In the genomic region with DNA sequence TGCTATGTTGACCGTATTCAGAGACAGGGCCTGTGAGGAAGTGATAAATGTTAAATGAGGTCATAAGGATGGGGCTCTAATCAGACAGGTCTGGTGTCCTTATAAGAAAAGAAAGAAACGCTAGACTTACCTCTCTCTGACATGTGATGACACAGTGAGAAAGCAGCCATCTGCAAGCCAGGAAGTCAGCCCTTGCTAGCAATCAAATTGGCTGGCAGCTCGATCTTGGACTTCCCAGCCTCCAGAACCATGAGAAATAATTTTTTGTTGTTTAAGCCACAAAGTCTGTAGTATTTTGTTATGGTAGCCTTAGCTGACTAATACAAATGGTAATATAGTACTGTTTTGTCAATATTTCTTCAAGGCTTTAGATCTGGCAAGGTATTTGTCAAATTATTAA, we compare ENCODE assay signal across 1 cellular context.
TF ChIP-seq lines count a peak whose summit lies in the region.

No MANE protein-coding gene starts in this region.

TF ChIP-seq in K562, 482 proteins besides CTCF, POLR2A, EP300 and RAD21 (continued from another document):
- TF ChIP-seq THRB (CRISPR knock-in tag; conservative IDR thresholded peaks at IDR 0.05) = no peak
- no peak for TF ChIP-seq SMARCA5 (IDR thresholded peaks at IDR 0.05)
- 0 out of 2 replicates have a peak, but pooled peaks have one; percentile 11 for TF ChIP-seq PKNOX1 (IDR thresholded peaks at IDR 0.05)
- TF ChIP-seq NFXL1 (CRISPR knock-in tag; IDR thresholded peaks at IDR 0.05) = no peak
- TF ChIP-seq PHF20 (IDR thresholded peaks at IDR 0.05; ENCODE audit: partially characterized antibody) = no peak
- TF ChIP-seq TSHZ1 (CRISPR knock-in tag; IDR thresholded peaks at IDR 0.05) = no peak
- TF ChIP-seq ZNF165 (CRISPR knock-in tag; IDR thresholded peaks at IDR 0.05; ENCODE audit: borderline replicate concordance) = no peak
- peak; percentile 21 to 54; a peak in 2 of 4 replicates for TF ChIP-seq TRIM24 (IDR thresholded peaks at IDR 0.05)
- TF ChIP-seq BRCA1 (IDR thresholded peaks at IDR 0.05) = no peak
- no peak for TF ChIP-seq BRCA1 (CRISPR knock-in tag; IDR thresholded peaks at IDR 0.05)
- TF ChIP-seq DDX20 (tag; IDR thresholded peaks at IDR 0.05; ENCODE audit: low read depth) = no peak
- TF ChIP-seq, protein P1, sequence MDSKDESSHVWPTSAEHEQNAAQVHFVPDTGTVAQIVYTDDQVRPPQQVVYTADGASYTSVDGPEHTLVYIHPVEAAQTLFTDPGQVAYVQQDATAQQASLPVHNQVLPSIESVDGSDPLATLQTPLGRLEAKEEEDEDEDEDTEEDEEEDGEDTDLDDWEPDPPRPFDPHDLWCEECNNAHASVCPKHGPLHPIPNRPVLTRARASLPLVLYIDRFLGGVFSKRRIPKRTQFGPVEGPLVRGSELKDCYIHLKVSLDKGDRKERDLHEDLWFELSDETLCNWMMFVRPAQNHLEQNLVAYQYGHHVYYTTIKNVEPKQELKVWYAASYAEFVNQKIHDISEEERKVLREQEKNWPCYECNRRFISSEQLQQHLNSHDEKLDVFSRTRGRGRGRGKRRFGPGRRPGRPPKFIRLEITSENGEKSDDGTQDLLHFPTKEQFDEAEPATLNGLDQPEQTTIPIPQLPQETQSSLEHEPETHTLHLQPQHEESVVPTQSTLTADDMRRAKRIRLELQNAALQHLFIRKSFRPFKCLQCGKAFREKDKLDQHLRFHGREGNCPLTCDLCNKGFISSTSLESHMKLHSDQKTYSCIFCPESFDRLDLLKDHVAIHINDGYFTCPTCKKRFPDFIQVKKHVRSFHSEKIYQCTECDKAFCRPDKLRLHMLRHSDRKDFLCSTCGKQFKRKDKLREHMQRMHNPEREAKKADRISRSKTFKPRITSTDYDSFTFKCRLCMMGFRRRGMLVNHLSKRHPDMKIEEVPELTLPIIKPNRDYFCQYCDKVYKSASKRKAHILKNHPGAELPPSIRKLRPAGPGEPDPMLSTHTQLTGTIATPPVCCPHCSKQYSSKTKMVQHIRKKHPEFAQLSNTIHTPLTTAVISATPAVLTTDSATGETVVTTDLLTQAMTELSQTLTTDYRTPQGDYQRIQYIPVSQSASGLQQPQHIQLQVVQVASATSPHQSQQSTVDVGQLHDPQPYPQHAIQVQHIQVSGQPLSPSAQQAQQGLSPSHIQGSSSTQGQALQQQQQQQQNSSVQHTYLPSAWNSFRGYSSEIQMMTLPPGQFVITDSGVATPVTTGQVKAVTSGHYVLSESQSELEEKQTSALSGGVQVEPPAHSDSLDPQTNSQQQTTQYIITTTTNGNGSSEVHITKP (IDR thresholded peaks at IDR 0.05; ENCODE audit: partially characterized antibody) = no peak
- no peak for TF ChIP-seq TAF9B (IDR thresholded peaks at IDR 0.05; ENCODE audit: partially characterized antibody)
- no peak for TF ChIP-seq EP400 (IDR thresholded peaks at IDR 0.05)
- TF ChIP-seq ATF7 (IDR thresholded peaks at IDR 0.05) = 0 out of 2 replicates have a peak, but pooled peaks have one; percentile 19
- TF ChIP-seq SMAD3 (CRISPR knock-in tag; conservative IDR thresholded peaks at IDR 0.05) = no peak
- no peak for TF ChIP-seq KDM1A (IDR thresholded peaks at IDR 0.05)
- no peak for TF ChIP-seq SMARCE1 (IDR thresholded peaks at IDR 0.05)
- no peak for TF ChIP-seq ARNT (IDR thresholded peaks at IDR 0.05)
- no peak for TF ChIP-seq NR2C2 (CRISPR knock-in tag; IDR thresholded peaks at IDR 0.05)
- no peak for TF ChIP-seq NR2C2 (tag; IDR thresholded peaks at IDR 0.05)
- no peak for TF ChIP-seq HEY1 (CRISPR knock-in tag; IDR thresholded peaks at IDR 0.05; ENCODE audit: borderline replicate concordance)
- no peak for TF ChIP-seq ELF4 (CRISPR knock-in tag; IDR thresholded peaks at IDR 0.05)
- TF ChIP-seq ZNF324 (CRISPR knock-in tag; IDR thresholded peaks at IDR 0.05) = no peak
- no peak for TF ChIP-seq ZNF766 (CRISPR knock-in tag; conservative IDR thresholded peaks at IDR 0.05)
- TF ChIP-seq CBX3 (IDR thresholded peaks at IDR 0.05; ENCODE audit: borderline replicate concordance in 1 of 2, low read length in 2 of 2) = peak in 1 of 2 experiments; percentile 55; a peak in 1 of 3 replicates
- TF ChIP-seq FOXA1 (IDR thresholded peaks at IDR 0.05; ENCODE audit: borderline replicate concordance) = no peak
